ENCODE assay signal across 16 cellular contexts in genomic region chr1:53631622-53632310, GRCh38.
DNase-seq lines count a peak whose midpoint lies in the region; ATAC-seq and TF ChIP-seq lines count a peak whose summit lies in the region.
"Had no signal": no experiment of that assay in that cellular context is flagged by ENCODE, and none has a peak within 500 bp of the region (broad histone marks: within the 10 kb centered on the region; RNA-seq: fewer than 3 reads in every experiment).

No MANE protein-coding gene starts in this region.

- no peak overlapping the region for H2AK5ac ChIP-seq in H9 (ENCODE audit: insufficient read length, low read length)

- H3K9ac ChIP-seq in H9 (ENCODE audit: extremely low read depth, insufficient read length, low read length) = no peak overlapping the region
- peak overlapping the region; percentile 24 for H3K9ac ChIP-seq in Loucy (ENCODE audit: low read depth, low read length, poor library complexity, severe bottlenecking)
- no peak overlapping the region for H3K9ac ChIP-seq in endodermal cell (ENCODE audit: extremely low read depth, low read length, poor library complexity, severe bottlenecking)

- H3K4me2 ChIP-seq in H9 (ENCODE audit: insufficient read depth, insufficient read length, low read length) (no peak overlapping the region), Loucy (ENCODE audit: low read depth, low read length, poor library complexity, severe bottlenecking) (no peak overlapping the region)
- H3K4me2 ChIP-seq: PC-9 had no signal

- H4K8ac ChIP-seq in H9 (replicated peaks; ENCODE audit: insufficient read length, low read depth, low read length) = no peak overlapping the region

- no peak overlapping the region for H3K4ac ChIP-seq in H9 (ENCODE audit: low read depth, low read length)

- H3K4me1 ChIP-seq in H9 (ENCODE audit: insufficient read depth, low read length) (no peaks in the 10 kb centered on the region; the same call in 1 of the 2 replicates), Loucy (ENCODE audit: insufficient read depth, low read length, poor library complexity, severe bottlenecking) (peaks cover 10% of the 10 kb centered on the region), endodermal cell (ENCODE audit: control insufficient read depth, insufficient read depth, low read length) (no peaks in the 10 kb centered on the region)

- H4K20me1 ChIP-seq in H9 (ENCODE audit: control insufficient read depth, insufficient read depth, insufficient read length) (no peaks in the 10 kb centered on the region), Loucy (ENCODE audit: insufficient read depth, low read length, poor library complexity, severe bottlenecking) (no peaks in the 10 kb centered on the region)

- DNase-seq in H9 (peak; percentile 8), endodermal cell (peak; percentile 20), osteocyte (ENCODE audit: extremely low spot score, unreplicated experiment) (peak; percentile 34), NCI-H82 (lab: John Stamatoyannopoulos, UW) (no peak)
- no peak for DNase-seq in activated CD4-positive, alpha-beta T cell treated with anti-CD3 and anti-CD28 coated beads for 36 hours
- no peak for DNase-seq in activated naive CD4-positive, alpha-beta T cell treated with anti-CD3 and anti-CD28 coated beads for 36 hours
- DNase-seq in activated naive CD4-positive, alpha-beta T cell treated with anti-CD3 and anti-CD28 coated beads, Interleukin-2, amount 10 ng/mL, durations not matched to agents 7 days and 5 days = no peak
- DNase-seq: CD4-positive, CD25-positive, alpha-beta regulatory T cell; GOT3; MM.1S; NCI-H2029; NCI-H2227 treated with DMSO at 0.1 percent for 48 hours; NCI-H524 treated with DMSO at 0.1 percent for 48 hours; PC-9 had no signal

- H3K27ac Mint-ChIP-seq in H9 = no peak overlapping the region
- no peak overlapping the region for H3K27ac Mint-ChIP-seq in endodermal cell
- H3K27ac Mint-ChIP-seq in osteocyte (ENCODE audit: unreplicated experiment) = no peak overlapping the region
- H3K27ac Mint-ChIP-seq in activated CD4-positive, alpha-beta T cell treated with anti-CD3 and anti-CD28 coated beads for 36 hours = no peak overlapping the region
- H3K27ac Mint-ChIP-seq in activated naive CD4-positive, alpha-beta T cell treated with anti-CD3 and anti-CD28 coated beads for 36 hours = no peak overlapping the region
- no peak overlapping the region for H3K27ac Mint-ChIP-seq in activated naive CD4-positive, alpha-beta T cell treated with anti-CD3 and anti-CD28 coated beads, Interleukin-2, amount 10 ng/mL, durations not matched to agents 7 days and 5 days
- H3K27ac Mint-ChIP-seq: CD4-positive, CD25-positive, alpha-beta regulatory T cell had no signal

- no peak overlapping the region; the same call in 1 of the 2 replicates for H3K14ac ChIP-seq in H9 (ENCODE audit: insufficient read depth, low read length)

- no peak for ATAC-seq in activated CD4-positive, alpha-beta T cell treated with anti-CD3 and anti-CD28 coated beads for 36 hours
- ATAC-seq: HepG2 had no signal

- H3K27ac ChIP-seq in H9 (ENCODE audit: insufficient read length, low read depth, low read length) (no peak overlapping the region), endodermal cell (ENCODE audit: low read depth, low read length) (no peak overlapping the region)
- H3K27ac ChIP-seq: PC-9 had no signal

- no peaks in the 10 kb centered on the region for H3K79me1 ChIP-seq in H9 (ENCODE audit: insufficient read depth, low read depth, low read length, poor library complexity, severe bottlenecking)

- H2BK5ac ChIP-seq in H9 (ENCODE audit: insufficient read length, low read length) = no peak overlapping the region

- H3K36me3 Mint-ChIP-seq in H9 (ENCODE audit: insufficient read depth in 1 of 3, low read depth in 3 of 3) (no peaks in the 10 kb centered on the region; a peak in 1 of 7 replicates), endodermal cell (ENCODE audit: low read depth) (no peaks in the 10 kb centered on the region), osteocyte (ENCODE audit: unreplicated experiment) (no peaks in the 10 kb centered on the region)
- no peaks in the 10 kb centered on the region for H3K36me3 Mint-ChIP-seq in activated CD4-positive, alpha-beta T cell treated with anti-CD3 and anti-CD28 coated beads for 36 hours (ENCODE audit: low read depth)
- H3K36me3 Mint-ChIP-seq in activated naive CD4-positive, alpha-beta T cell treated with anti-CD3 and anti-CD28 coated beads for 36 hours (ENCODE audit: low read depth) = no peaks in the 10 kb centered on the region
- no peaks in the 10 kb centered on the region for H3K36me3 Mint-ChIP-seq in activated naive CD4-positive, alpha-beta T cell treated with anti-CD3 and anti-CD28 coated beads, Interleukin-2, amount 10 ng/mL, durations not matched to agents 7 days and 5 days
- H3K36me3 Mint-ChIP-seq: CD4-positive, CD25-positive, alpha-beta regulatory T cell had no signal

- no peaks in the 10 kb centered on the region for H3K9me2 ChIP-seq in Loucy (replicated peaks; ENCODE audit: low read depth, low read length)

- TF ChIP-seq CTCF in H9 (conservative IDR thresholded peaks at IDR 0.05) (no peak), Loucy (conservative IDR thresholded peaks at IDR 0.05; ENCODE audit: low read length) (no peak), endodermal cell (conservative IDR thresholded peaks at IDR 0.05) (no peak), osteocyte (IDR thresholded peaks at IDR 0.05) (no peak)

- no peak overlapping the region for H4K5ac ChIP-seq in H9 (ENCODE audit: insufficient read length, low read depth, low read length)

- POLR2A ChIA-PET in activated CD4-positive, alpha-beta T cell treated with anti-CD3 and anti-CD28 coated beads for 36 hours (lab: Charles Lee) = no interaction called here

- 100% methylated on average over 3 of the region's 6 CpGs for WGBS in H9 (ENCODE audit: extremely low coverage, insufficient read length, low lambda C conversion rate)
- WGBS in endodermal cell (ENCODE audit: insufficient coverage in 1 of 2, insufficient read length in 1 of 2), 2 experiments = 89 to 92% methylated on average over 6 of the region's 6 CpGs

- no peak overlapping the region for H3K56ac ChIP-seq in H9 (ENCODE audit: insufficient read length, low read depth, low read length)

- no peak overlapping the region for H2BK15ac ChIP-seq in H9 (ENCODE audit: low read depth, low read length)

- no peak overlapping the region for H3K18ac ChIP-seq in H9 (ENCODE audit: insufficient read length, low read depth, low read length)

- no peak overlapping the region for H2BK12ac ChIP-seq in H9 (ENCODE audit: insufficient read length, low read depth, low read length)

- no peaks in the 10 kb centered on the region for H3K9me3 Mint-ChIP-seq in H9
- no peaks in the 10 kb centered on the region for H3K9me3 Mint-ChIP-seq in endodermal cell
- no peaks in the 10 kb centered on the region for H3K9me3 Mint-ChIP-seq in osteocyte (ENCODE audit: unreplicated experiment)
- no peaks in the 10 kb centered on the region for H3K9me3 Mint-ChIP-seq in activated CD4-positive, alpha-beta T cell treated with anti-CD3 and anti-CD28 coated beads for 36 hours (ENCODE audit: low read depth)
- H3K9me3 Mint-ChIP-seq in activated naive CD4-positive, alpha-beta T cell treated with anti-CD3 and anti-CD28 coated beads for 36 hours = no peaks in the 10 kb centered on the region
- no peaks in the 10 kb centered on the region for H3K9me3 Mint-ChIP-seq in activated naive CD4-positive, alpha-beta T cell treated with anti-CD3 and anti-CD28 coated beads, Interleukin-2, amount 10 ng/mL, durations not matched to agents 7 days and 5 days
- H3K9me3 Mint-ChIP-seq: CD4-positive, CD25-positive, alpha-beta regulatory T cell had no signal

- intact Hi-C loops in activated CD4-positive, alpha-beta T cell treated with anti-CD3 and anti-CD28 coated beads for 36 hours (cut with DNase I, micrococcal nuclease) = no loop called here
- intact Hi-C loops in activated naive CD4-positive, alpha-beta T cell treated with anti-CD3 and anti-CD28 coated beads for 36 hours (cut with micrococcal nuclease) = no loop called here

- H2AFZ ChIP-seq in H9 (ENCODE audit: low read length) (no peak overlapping the region), Loucy (ENCODE audit: low read length) (peak overlapping the region; percentile 25; the same call in 1 of the 2 replicates)
- H2AFZ ChIP-seq: PC-9 had no signal

- no peaks in the 10 kb centered on the region for H3K79me2 ChIP-seq in H9 (ENCODE audit: insufficient read depth, low read length)
- H3K79me2 ChIP-seq in Loucy (ENCODE audit: insufficient read depth, low read length) = no peaks in the 10 kb centered on the region

- H3K27me3 Mint-ChIP-seq in H9 (ENCODE audit: low read depth) (peaks cover under 1% of the 10 kb centered on the region; the same call in 1 of the 2 replicates), endodermal cell (ENCODE audit: insufficient read depth) (no peaks in the 10 kb centered on the region), osteocyte (ENCODE audit: unreplicated experiment) (no peaks in the 10 kb centered on the region)
- no peaks in the 10 kb centered on the region for H3K27me3 Mint-ChIP-seq in activated CD4-positive, alpha-beta T cell treated with anti-CD3 and anti-CD28 coated beads for 36 hours
- no peaks in the 10 kb centered on the region for H3K27me3 Mint-ChIP-seq in activated naive CD4-positive, alpha-beta T cell treated with anti-CD3 and anti-CD28 coated beads for 36 hours (ENCODE audit: low read depth)
- H3K27me3 Mint-ChIP-seq in activated naive CD4-positive, alpha-beta T cell treated with anti-CD3 and anti-CD28 coated beads, Interleukin-2, amount 10 ng/mL, durations not matched to agents 7 days and 5 days = peaks cover 11% of the 10 kb centered on the region
- H3K27me3 Mint-ChIP-seq: CD4-positive, CD25-positive, alpha-beta regulatory T cell had no signal

- peaks cover 2% of the 10 kb centered on the region for H3K23me2 ChIP-seq in H9 (ENCODE audit: insufficient read length, low read depth, low read length, poor library complexity, severe bottlenecking)

- H2BK120ac ChIP-seq in H9 (ENCODE audit: low read depth, low read length, poor library complexity, severe bottlenecking) = no peak overlapping the region

- CTCF ChIA-PET in activated CD4-positive, alpha-beta T cell treated with anti-CD3 and anti-CD28 coated beads for 36 hours (lab: Charles Lee) = no interaction called here
- CTCF ChIA-PET in activated naive CD4-positive, alpha-beta T cell treated with anti-CD3 and anti-CD28 coated beads for 36 hours (lab: Charles Lee) = no interaction called here
- CTCF ChIA-PET in activated naive CD4-positive, alpha-beta T cell treated with anti-CD3 and anti-CD28 coated beads, Interleukin-2, amount 10 ng/mL, durations not matched to agents 7 days and 5 days (lab: Charles Lee) = no interaction called here

- H3T11ph ChIP-seq in H9 (ENCODE audit: low read length) = no peak overlapping the region

- H4K91ac ChIP-seq in H9 (ENCODE audit: insufficient read length, low read depth, low read length) = no peak overlapping the region

- H3K4me1 Mint-ChIP-seq in H9 (peaks cover 0 to 4% of the 10 kb centered on the region in 2 experiments; a peak in 1 of 4 replicates), endodermal cell (no peaks in the 10 kb centered on the region), osteocyte (ENCODE audit: unreplicated experiment) (peaks cover 18% of the 10 kb centered on the region)
- H3K4me1 Mint-ChIP-seq in activated CD4-positive, alpha-beta T cell treated with anti-CD3 and anti-CD28 coated beads for 36 hours = no peaks in the 10 kb centered on the region
- no peaks in the 10 kb centered on the region for H3K4me1 Mint-ChIP-seq in activated naive CD4-positive, alpha-beta T cell treated with anti-CD3 and anti-CD28 coated beads for 36 hours (ENCODE audit: low read depth)
- H3K4me1 Mint-ChIP-seq in activated naive CD4-positive, alpha-beta T cell treated with anti-CD3 and anti-CD28 coated beads, Interleukin-2, amount 10 ng/mL, durations not matched to agents 7 days and 5 days = no peaks in the 10 kb centered on the region
- H3K4me1 Mint-ChIP-seq: CD4-positive, CD25-positive, alpha-beta regulatory T cell had no signal

- H3K4me3 ChIP-seq in Loucy (ENCODE audit: low read length, poor library complexity, severe bottlenecking) (no peak overlapping the region), endodermal cell (ENCODE audit: low read length) (no peak overlapping the region)
- H3K4me3 ChIP-seq: PC-9 had no signal

- H3K36me3 ChIP-seq in Loucy (ENCODE audit: insufficient read depth, low read length) = no peaks in the 10 kb centered on the region
- no peaks in the 10 kb centered on the region for H3K36me3 ChIP-seq in endodermal cell (ENCODE audit: control insufficient read depth, insufficient read depth, low read length)

- H3F3A ChIP-seq in Loucy (ENCODE audit: low read depth) = no peaks in the 10 kb centered on the region

- no peak overlapping the region for H3K4me3 Mint-ChIP-seq in H9
- H3K4me3 Mint-ChIP-seq in endodermal cell = no peak overlapping the region
- no peak overlapping the region for H3K4me3 Mint-ChIP-seq in osteocyte (ENCODE audit: unreplicated experiment)
- H3K4me3 Mint-ChIP-seq in activated CD4-positive, alpha-beta T cell treated with anti-CD3 and anti-CD28 coated beads for 36 hours = no peak overlapping the region
- no peak overlapping the region for H3K4me3 Mint-ChIP-seq in activated naive CD4-positive, alpha-beta T cell treated with anti-CD3 and anti-CD28 coated beads for 36 hours
- no peak overlapping the region for H3K4me3 Mint-ChIP-seq in activated naive CD4-positive, alpha-beta T cell treated with anti-CD3 and anti-CD28 coated beads, Interleukin-2, amount 10 ng/mL, durations not matched to agents 7 days and 5 days
- H3K4me3 Mint-ChIP-seq: CD4-positive, CD25-positive, alpha-beta regulatory T cell had no signal

- no peak overlapping the region for H3K23ac ChIP-seq in H9 (ENCODE audit: insufficient read length, low read depth, low read length)

- H3K27me3 ChIP-seq in H9 (ENCODE audit: insufficient read depth, low read length) (no peaks in the 10 kb centered on the region; the same call in 1 of the 2 replicates), Loucy (ENCODE audit: insufficient read depth, low read length, poor library complexity, severe bottlenecking) (no peaks in the 10 kb centered on the region), endodermal cell (ENCODE audit: control insufficient read depth, insufficient read depth, low read length, poor library complexity, severe bottlenecking) (no peaks in the 10 kb centered on the region)

- H3K9me3 ChIP-seq in H9 (ENCODE audit: control insufficient read depth, low read depth, low read length) = no peaks in the 10 kb centered on the region
- no peaks in the 10 kb centered on the region for H3K9me3 ChIP-seq in Loucy (ENCODE audit: insufficient read depth, low read depth, low read length)
- no peaks in the 10 kb centered on the region for H3K9me3 ChIP-seq in endodermal cell (ENCODE audit: control insufficient read depth, low read length)

- H2BK20ac ChIP-seq in H9 (ENCODE audit: low read depth, low read length, poor library complexity, severe bottlenecking) = no peak overlapping the region

Comparison
In these comparisons a context has a peak if more than half of its experiments do, and no peak if none do; other contexts are left out.
1. DNase-seq: peak in H9 (single experiment), endodermal cell (single experiment) and osteocyte (single experiment); none in activated CD4-positive, alpha-beta T cell treated with anti-CD3 and anti-CD28 coated beads for 36 hours (single experiment), NCI-H82 (single experiment), activated naive CD4-positive, alpha-beta T cell treated with anti-CD3 and anti-CD28 coated beads for 36 hours (single experiment) and activated naive CD4-positive, alpha-beta T cell treated with anti-CD3 and anti-CD28 coated beads, Interleukin-2, amount 10 ng/mL, durations not matched to agents 7 days and 5 days (single experiment).